9 cellular contexts compared by ENCODE assay signal in the genomic region with DNA sequence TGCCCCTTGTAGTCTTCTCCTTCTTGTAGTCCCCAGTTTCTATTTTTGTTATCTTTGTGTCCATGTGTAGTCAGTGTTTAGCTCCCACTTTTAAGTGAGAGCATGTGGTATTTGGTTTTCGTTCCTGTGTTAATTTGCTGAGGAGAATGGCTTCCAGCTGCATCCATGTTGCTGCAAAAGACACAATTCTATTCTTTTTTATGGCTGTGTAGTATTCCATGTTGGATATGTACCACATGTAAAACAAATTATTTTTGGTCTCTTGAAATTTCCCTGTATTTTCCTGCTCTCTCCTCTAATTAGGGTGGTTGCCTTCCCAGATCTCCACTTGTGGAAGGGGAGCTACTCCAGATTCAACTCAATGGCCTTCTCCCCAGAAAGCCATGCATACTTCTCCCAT.
"Had no signal": no experiment of that assay in that cellular context is flagged by ENCODE, and none has a peak within 500 bp of the region (broad histone marks: within the 10 kb centered on the region; RNA-seq: fewer than 3 reads in every experiment).

No MANE protein-coding gene starts in this region.

- H3K4me3 ChIP-seq: GM23248 had no signal

- H3K36me3 Mint-ChIP-seq: IgD-negative memory B cell had no signal

- H3K4me2 ChIP-seq: KMS-11 had no signal

- ATAC-seq: HCT116 had no signal

- FAIRE-seq: H54, HTR-8/SVneo had no signal

- H3K27ac Mint-ChIP-seq: IgD-negative memory B cell had no signal

- H2AFZ ChIP-seq: GM23248 had no signal

- DNase-seq: GM23248, GOT3, H9, KBM-7 had no signal

- H3K27ac ChIP-seq: GM23248, KMS-11 had no signal

- H3K4me3 Mint-ChIP-seq: H9, IgD-negative memory B cell had no signal

- H3K9ac ChIP-seq: GM23248, KMS-11 had no signal

- H3K4me1 Mint-ChIP-seq: IgD-negative memory B cell had no signal

- H3K27me3 Mint-ChIP-seq: IgD-negative memory B cell had no signal
